In genomic region chr5:177099422-177100093, GRCh38 we compare ENCODE assay signal across 17 cellular contexts. TPM values are rescaled to one million over a fixed set of nuclear protein-coding genes. Genes with fewer than 3 reads are reported as not detected.
DNase-seq lines count a peak whose midpoint lies in the region; ATAC-seq and TF ChIP-seq lines count a peak whose summit lies in the region.
"Had no signal": no experiment of that assay in that cellular context is flagged by ENCODE, and none has a peak within 500 bp of the region (broad histone marks: within the 10 kb centered on the region; RNA-seq: fewer than 3 reads in every experiment).

No MANE protein-coding gene starts in this region.

- H3K4me3 ChIP-seq in BLaER1 (no peak overlapping the region), H7 (ENCODE audit: insufficient read depth, low read depth, low read length) (peak overlapping the region; percentile 1; the same call in 1 of the 2 replicates), mucosa of stomach (ENCODE audit: low read length) (no peak overlapping the region)

- H3K4me1 ChIP-seq in BLaER1: peaks cover 43% of the 10 kb centered on the region
- peaks cover 15% of the 10 kb centered on the region for H3K4me1 ChIP-seq in mucosa of stomach (ENCODE audit: control insufficient read depth, insufficient read depth, low read length)

- H3K27me3 ChIP-seq in BLaER1 (peaks cover 9% of the 10 kb centered on the region; the same call in 1 of the 2 replicates), H7 (ENCODE audit: control insufficient read depth, insufficient read depth, low read length) (no peaks in the 10 kb centered on the region), mucosa of stomach (ENCODE audit: control insufficient read depth, insufficient read depth, low read length) (no peaks in the 10 kb centered on the region)

- ATAC-seq in HG03571 (IDR thresholded peaks at IDR 0.05; ENCODE audit: unreplicated experiment) (no peak), GM21423 (IDR thresholded peaks at IDR 0.05; ENCODE audit: unreplicated experiment) (no peak)

- H3K4me2 ChIP-seq in BLaER1: peak overlapping the region; percentile 83

- no peaks in the 10 kb centered on the region for H4K20me1 ChIP-seq in BLaER1

- DNase-seq in H7: peak; percentile 88
- DNase-seq in RPMI8226: peak; percentile 81
- no peak for DNase-seq in HEK293T (ENCODE audit: extremely low spot score)
- DNase-seq in NOMO-1 treated with DMSO at 0.1 percent for 48 hours (lab: John Stamatoyannopoulos, UW; ENCODE audit: unreplicated experiment): no peak
- DNase-seq: activated CD4-positive, CD25-positive, alpha-beta regulatory T cell treated with anti-CD3 and anti-CD28 coated beads, Interleukin-2, amount 50 U/mL, for 72 hours; activated naive CD4-positive, alpha-beta T cell; foreskin melanocyte; KG1; NCI-H1092 treated with DMSO at 0.1 percent for 48 hours; NCI-H226; retina; SHP77 treated with DMSO at 0.1 percent for 48 hours; T-helper 2 cell had no signal

- CTCF ChIA-PET in HEK293T (lab: Yijun Ruan, JAX): interaction anchor here (2.1 kb wide), 1 partner anchor 13 kb away, joined by 5 read pairs; no protein-coding TSS in a partner anchor

- no peak overlapping the region for H3K27ac ChIP-seq in BLaER1

- no peaks in the 10 kb centered on the region for H3K36me3 ChIP-seq in BLaER1
- H3K36me3 ChIP-seq in H7 (replicated peaks; ENCODE audit: control insufficient read depth, insufficient read depth, low read length): peaks cover 2% of the 10 kb centered on the region
- no peaks in the 10 kb centered on the region for H3K36me3 ChIP-seq in mucosa of stomach (ENCODE audit: control insufficient read depth, insufficient read depth, low read length)

- POLR2A ChIA-PET in HEK293T (lab: Yijun Ruan, JAX): no interaction called here

- no peaks in the 10 kb centered on the region for H3K9me3 ChIP-seq in BLaER1
- H3K9me3 ChIP-seq in mucosa of stomach (ENCODE audit: control insufficient read depth, low read length): no peaks in the 10 kb centered on the region

- H3K9ac ChIP-seq in BLaER1 (no peak overlapping the region), mucosa of stomach (ENCODE audit: low read length) (peak overlapping the region; percentile 8)

TF ChIP-seq in HEK293T, 16 proteins besides CTCF, POLR2A, EP300 and RAD21:
- TF ChIP-seq FOXA1 (IDR thresholded peaks at IDR 0.05): no peak
- no peak for TF ChIP-seq BHLHE40 (IDR thresholded peaks at IDR 0.05; ENCODE audit: borderline replicate concordance)
- no peak for TF ChIP-seq CTBP1 (IDR thresholded peaks at IDR 0.05; ENCODE audit: borderline replicate concordance)
- no peak for TF ChIP-seq NFRKB (IDR thresholded peaks at IDR 0.05)
- no peak for TF ChIP-seq L3MBTL2 (conservative IDR thresholded peaks at IDR 0.05)

RNA-seq across cellular contexts. Expression of gene FGFR4, which starts 12.8 kb away (rescaled TPM):
- 105 and 110 TPM in 2 replicates for total RNA-seq in H7 (2014; rRNA removed; shearing (Covaris generic))

RNA-seq across cellular contexts. Expression of gene NSD1, which starts 34.0 kb away (rescaled TPM):
- 43.4 and 51.2 TPM in 2 replicates for total RNA-seq in H7 (2014; rRNA removed; shearing (Covaris generic))

Comparison
In these comparisons a context has a peak if more than half of its experiments do, and no peak if none do; other contexts are left out.
1. DNase-seq: peak in H7 (single experiment) and RPMI8226 (single experiment); none in HEK293T (single experiment) and NOMO-1 treated with DMSO at 0.1 percent for 48 hours (single experiment).